Comparison of ENCODE assay signal across 14 cellular contexts in genomic region chr10:125002423-125003145, GRCh38.
DNase-seq lines count a peak whose midpoint lies in the region; ATAC-seq and TF ChIP-seq lines count a peak whose summit lies in the region.
"Had no signal": no experiment of that assay in that cellular context is flagged by ENCODE, and none has a peak within 500 bp of the region (broad histone marks: within the 10 kb centered on the region; RNA-seq: fewer than 3 reads in every experiment).

No MANE protein-coding gene starts in this region.

- no peak for TF ChIP-seq CTCF in adrenal gland (IDR thresholded peaks at IDR 0.05)
- no peak for TF ChIP-seq CTCF in stomach (IDR thresholded peaks at IDR 0.05)

- no peak overlapping the region for H3K4me3 Mint-ChIP-seq in activated T-cell treated with anti-CD3 and anti-CD28 coated beads, Interleukin-2, amount 50 U/mL, for 24 hours
- H3K4me3 Mint-ChIP-seq in activated T-cell treated with anti-CD3 and anti-CD28 coated beads, Interleukin-2, amount 50 U/mL, for 4 hours, result no peak overlapping the region
- H3K4me3 Mint-ChIP-seq: central memory CD8-positive, alpha-beta T cell had no signal

- H3K9me3 ChIP-seq in adrenal gland (replicated peaks in 1 of 3), result no peaks in the 10 kb centered on the region
- no peaks in the 10 kb centered on the region for H3K9me3 ChIP-seq in stomach

- TF ChIP-seq POLR2A in adrenal gland (IDR thresholded peaks at IDR 0.05) (no peak), stomach (IDR thresholded peaks at IDR 0.05) (no peak)

- H3K27me3 Mint-ChIP-seq in activated T-cell treated with anti-CD3 and anti-CD28 coated beads, Interleukin-2, amount 50 U/mL, for 24 hours, result peaks cover 3% of the 10 kb centered on the region
- peaks cover 2% of the 10 kb centered on the region for H3K27me3 Mint-ChIP-seq in activated T-cell treated with anti-CD3 and anti-CD28 coated beads, Interleukin-2, amount 50 U/mL, for 4 hours (ENCODE audit: low read depth)

- H3K36me3 Mint-ChIP-seq in activated T-cell treated with anti-CD3 and anti-CD28 coated beads, Interleukin-2, amount 50 U/mL, for 24 hours (ENCODE audit: low read depth), result no peaks in the 10 kb centered on the region
- H3K36me3 Mint-ChIP-seq in activated T-cell treated with anti-CD3 and anti-CD28 coated beads, Interleukin-2, amount 50 U/mL, for 4 hours (ENCODE audit: insufficient read depth), result no peaks in the 10 kb centered on the region

- DNase-seq in activated T-cell treated with anti-CD3 and anti-CD28 coated beads, Interleukin-2, amount 50 U/mL, for 24 hours, result peak; percentile 15
- DNase-seq in activated T-cell treated with anti-CD3 and anti-CD28 coated beads, Interleukin-2, amount 50 U/mL, for 4 hours, result no peak
- DNase-seq in adrenal gland (peak; percentile 51 to 76 (median 69)), islet precursor cell (peak; percentile 47), stomach (peak; percentile 22), NCI-H1417 (lab: John Stamatoyannopoulos, UW) (no peak)
- DNase-seq: activated CD4-positive, alpha-beta T cell treated with anti-CD3 and anti-CD28 coated beads, Interleukin-2, amount 50 U/mL, for 4 hours; NCI-H146; NCI-H446 treated with DMSO at 0.1 percent for 48 hours; stimulated activated CD4-positive, alpha-beta T cell treated with anti-CD3 and anti-CD28 coated beads, Interleukin-15, amount 100 ng/mL, for 24 hours had no signal

- peaks cover 48 to 68% of the 10 kb centered on the region in 2 donors for H3K4me1 ChIP-seq in adrenal gland (replicated peaks in 1 of 2)
- H3K4me1 ChIP-seq in stomach, result peaks cover 39 to 90% (median 72%) of the 10 kb centered on the region in 4 donors

- TF ChIP-seq EP300 in stomach (IDR thresholded peaks at IDR 0.05), result no peak

- 49 to 70% (median 55%) methylated on average over 13 to 28 of the region's 28 CpGs for WGBS in adrenal gland, 4 donors
- WGBS in stomach, 5 donors, result 80 to 90% (median 85%) methylated on average over 14 to 28 of the region's 28 CpGs

- no peak overlapping the region for H3K4me3 ChIP-seq in adrenal gland
- no peak overlapping the region for H3K4me3 ChIP-seq in stomach

- H3K9me3 Mint-ChIP-seq in activated T-cell treated with anti-CD3 and anti-CD28 coated beads, Interleukin-2, amount 50 U/mL, for 24 hours, result no peaks in the 10 kb centered on the region
- H3K9me3 Mint-ChIP-seq in activated T-cell treated with anti-CD3 and anti-CD28 coated beads, Interleukin-2, amount 50 U/mL, for 4 hours, result no peaks in the 10 kb centered on the region
- H3K9me3 Mint-ChIP-seq: activated T-helper 2 cell treated with anti-CD3 and anti-CD28 coated beads, Interferon-gamma antibody, Interleukin-2, Interleukin-4, amounts not matched to agents 10 μg/mL and 5 μg/mL and 100 μg/mL, durations not matched to agents 14 hours and 24 hours and 36 hours; central memory CD8-positive, alpha-beta T cell had no signal

- no peaks in the 10 kb centered on the region for H3K4me1 Mint-ChIP-seq in activated T-cell treated with anti-CD3 and anti-CD28 coated beads, Interleukin-2, amount 50 U/mL, for 24 hours (ENCODE audit: low read depth)
- H3K4me1 Mint-ChIP-seq in activated T-cell treated with anti-CD3 and anti-CD28 coated beads, Interleukin-2, amount 50 U/mL, for 4 hours (ENCODE audit: low read depth), result no peaks in the 10 kb centered on the region
- H3K4me1 Mint-ChIP-seq: central memory CD8-positive, alpha-beta T cell had no signal

- ATAC-seq in activated T-cell treated with anti-CD3 and anti-CD28 coated beads, Interleukin-2, amount 50 U/mL, for 4 hours, result no peak
- ATAC-seq in GM19035 (IDR thresholded peaks at IDR 0.05; ENCODE audit: unreplicated experiment) (no peak), GM18520 (IDR thresholded peaks at IDR 0.05; ENCODE audit: unreplicated experiment) (no peak)

- H3K36me3 ChIP-seq in adrenal gland (replicated peaks in 1 of 2) (peaks cover 0 to 25% of the 10 kb centered on the region in 2 donors), stomach (peaks cover 42 to 87% (median 82%) of the 10 kb centered on the region in 4 donors)

- H3K27ac ChIP-seq in adrenal gland (peak overlapping the region in 3 of 5 donors; percentile 73 to 92 (median 91)), stomach (peak overlapping the region in 2 of 5 donors; percentile 22 to 72)

- intact Hi-C loops in adrenal gland (cut with DNase I) (no loop called here), stomach (cut with DNase I; ENCODE audit: low total_unique reads) (no loop called here)

- no peak overlapping the region for H3K27ac Mint-ChIP-seq in activated T-cell treated with anti-CD3 and anti-CD28 coated beads, Interleukin-2, amount 50 U/mL, for 24 hours
- H3K27ac Mint-ChIP-seq: activated T-helper 2 cell treated with anti-CD3 and anti-CD28 coated beads, Interferon-gamma antibody, Interleukin-2, Interleukin-4, amounts not matched to agents 10 μg/mL and 5 μg/mL and 100 μg/mL, durations not matched to agents 14 hours and 24 hours and 36 hours had no signal

- H3K27me3 ChIP-seq in adrenal gland, result no peaks in the 10 kb centered on the region
- no peaks in the 10 kb centered on the region for H3K27me3 ChIP-seq in stomach

Comparison
In these comparisons a context has a peak if more than half of its experiments do, and no peak if none do; other contexts are left out.
1. DNase-seq: peak in activated T-cell treated with anti-CD3 and anti-CD28 coated beads, Interleukin-2, amount 50 U/mL, for 24 hours (single experiment), adrenal gland (7 of 7), islet precursor cell (single experiment) and stomach (single experiment); none in activated T-cell treated with anti-CD3 and anti-CD28 coated beads, Interleukin-2, amount 50 U/mL, for 4 hours (single experiment) and NCI-H1417 (0 of 3).